ENCODE assay signal across 20 cellular contexts in genomic region chr11:124879229-124879998, GRCh38. TPM values are rescaled to one million over a fixed set of nuclear protein-coding genes. Genes with fewer than 3 reads are reported as not detected.
DNase-seq lines count a peak whose midpoint lies in the region; ATAC-seq and TF ChIP-seq lines count a peak whose summit lies in the region.
"Had no signal": no experiment of that assay in that cellular context is flagged by ENCODE, and none has a peak within 500 bp of the region (broad histone marks: within the 10 kb centered on the region; RNA-seq: fewer than 3 reads in every experiment).

No MANE protein-coding gene starts in this region.

- no peak for TF ChIP-seq POLR2A in stomach (IDR thresholded peaks at IDR 0.05)

- intact Hi-C loops in left ventricle myocardium inferior (cut with micrococcal nuclease) (no loop called here), Right ventricle myocardium inferior (cut with DNase I) (loop anchor here (5.0 kb wide), 1 partner anchor 73 kb away; the partner anchor contains the start of gene CCDC15), stomach (cut with DNase I; ENCODE audit: low total_unique reads) (no loop called here)

- ATAC-seq in Right ventricle myocardium inferior (no peak), omental fat pad (ENCODE audit: low FRiP score) (no peak), GM18873 (IDR thresholded peaks at IDR 0.05; ENCODE audit: low FRiP score, unreplicated experiment) (no peak)
- ATAC-seq: GM23338 had no signal

- H3K9me3 ChIP-seq in left ventricle myocardium inferior (replicated peaks): no peaks in the 10 kb centered on the region
- no peaks in the 10 kb centered on the region for H3K9me3 ChIP-seq in stomach
- H3K9me3 ChIP-seq: SJCRH30 had no signal

- H3K4me3 ChIP-seq in left ventricle myocardium inferior (no peak overlapping the region), stomach (no peak overlapping the region)
- H3K4me3 ChIP-seq: GM23338, SJCRH30 had no signal

- H3K4me1 ChIP-seq in left ventricle myocardium inferior (peaks cover 68% of the 10 kb centered on the region), stomach (peaks cover 22 to 36% (median 31%) of the 10 kb centered on the region in 4 donors)

- TF ChIP-seq CTCF in left ventricle myocardium inferior (IDR thresholded peaks at IDR 0.05; ENCODE audit: borderline replicate concordance): no peak
- TF ChIP-seq CTCF in omental fat pad (IDR thresholded peaks at IDR 0.05): no peak
- no peak for TF ChIP-seq CTCF in stomach (IDR thresholded peaks at IDR 0.05)

- DNase-seq in left ventricle myocardium inferior: no peak
- DNase-seq in Right ventricle myocardium inferior (ENCODE audit: missing footprints): no peak
- peak; percentile 51 for DNase-seq in dermis blood vessel endothelial cell
- peak; percentile 20 for DNase-seq in omental fat pad (ENCODE audit: low spot score)
- DNase-seq in NCI-H1092 (lab: John Stamatoyannopoulos, UW): no peak
- DNase-seq in SHP77 (lab: John Stamatoyannopoulos, UW): no peak
- no peak for DNase-seq in stomach
- DNase-seq: C1 segment of cervical spinal cord, GF-D8, NCI-H1092 treated with DMSO at 0.1 percent for 48 hours, NCI-H1694, NCI-H2107, NCI-H226, NCI-H526, SJCRH30 had no signal

- H3K36me3 ChIP-seq in left ventricle myocardium inferior: peaks cover 4% of the 10 kb centered on the region
- no peaks in the 10 kb centered on the region for H3K36me3 ChIP-seq in stomach
- H3K36me3 ChIP-seq: SJCRH30 had no signal

- H3K27ac ChIP-seq in left ventricle myocardium inferior (replicated peaks): peak overlapping the region; percentile 33
- no peak overlapping the region for H3K27ac ChIP-seq in stomach
- H3K27ac ChIP-seq: KMS-11, SJCRH30 had no signal

- H3K27me3 ChIP-seq in left ventricle myocardium inferior (ENCODE audit: low read depth) (peaks cover 46% of the 10 kb centered on the region), stomach (peaks cover 0 to 21% (median 6%) of the 10 kb centered on the region in 3 donors)
- H3K27me3 ChIP-seq: SJCRH30 had no signal

- WGBS in stomach, 5 donors: 85 to 95% (median 92%) methylated on average over 14 to 16 of the region's 16 CpGs

- TF ChIP-seq EP300 in stomach (IDR thresholded peaks at IDR 0.05): no peak

RNA-seq across cellular contexts. Expression of gene ROBO3, which starts 14.2 kb away (rescaled TPM):
- total RNA-seq in left ventricle myocardium inferior: 3.9 TPM
- total RNA-seq in Right ventricle myocardium inferior: 4.6 TPM
- 8.8 and 17.2 TPM in 2 replicates for total RNA-seq in dermis blood vessel endothelial cell
- 10 to 100 TPM; 24.5 to 71.5 (median 27.9) TPM for total RNA-seq in omental fat pad
- 10 to 100 TPM in 2 of 5 donors, 1 to 10 TPM in 2, not detected in 1; 1.7 to 39.1 (median 14.8) TPM for total RNA-seq in stomach
- polyA plus RNA-seq in stomach: 10 to 100 TPM in 1 of 3 donors, 1 to 10 TPM in 2; 2.4 to 14.2 (median 4.8) TPM

RNA-seq across cellular contexts. Expression of gene ROBO4, which starts 18.3 kb away (rescaled TPM):
- 20.7 TPM for total RNA-seq in left ventricle myocardium inferior
- 27.6 TPM for total RNA-seq in Right ventricle myocardium inferior
- total RNA-seq in dermis blood vessel endothelial cell: 521 and 692 TPM in 2 replicates
- total RNA-seq in omental fat pad: 100 to 1,000 TPM in 1 of 4 donors, 10 to 100 TPM in 3; 31.7 to 152 (median 75.2) TPM
- total RNA-seq in stomach: 10 to 100 TPM in 3 of 5 donors, 1 to 10 TPM in 2; 1.8 to 49.6 (median 12.1) TPM
- polyA plus RNA-seq in stomach: 1 to 10 TPM; 2.0 to 2.7 (median 2.6) TPM
- total RNA-seq: GM23338 had no signal
- polyA plus RNA-seq: GM23338 had no signal

RNA-seq across cellular contexts. Expression of gene HEPN1, which starts 39.6 kb away (rescaled TPM):
- total RNA-seq in left ventricle myocardium inferior: not detected
- total RNA-seq in Right ventricle myocardium inferior: not detected
- not detected in 2 replicates for total RNA-seq in dermis blood vessel endothelial cell
- total RNA-seq in omental fat pad: under 1 TPM in 1 of 4 donors, not detected in 3; 0.56 TPM
- not detected for total RNA-seq in stomach
- not detected for polyA plus RNA-seq in stomach
- total RNA-seq: Daoy, GM23338, M059J, SJCRH30 had no signal
- polyA plus RNA-seq: GM23338 had no signal

RNA-seq across cellular contexts. Expression of gene HEPACAM, which starts 56.4 kb away (rescaled TPM):
- total RNA-seq in left ventricle myocardium inferior: not detected
- 0.41 TPM for total RNA-seq in Right ventricle myocardium inferior
- total RNA-seq in dermis blood vessel endothelial cell: under 0.01 TPM in 1 of 2 replicates, not detected in the other
- total RNA-seq in omental fat pad: 10 to 100 TPM in 3 of 4 donors, 1 to 10 TPM in 1; 8.5 to 37.3 (median 21.3) TPM
- not detected for total RNA-seq in stomach
- under 1 TPM in 1 of 3 donors, not detected in 2; 0.10 TPM for polyA plus RNA-seq in stomach
- total RNA-seq: Daoy, M059J, SJCRH30 had no signal
- polyA plus RNA-seq: GM23338 had no signal

Comparison
In these comparisons a context has a peak if more than half of its experiments do, and no peak if none do; other contexts are left out.
1. DNase-seq: peak in dermis blood vessel endothelial cell (single experiment) and omental fat pad (single experiment); none in left ventricle myocardium inferior (single experiment), Right ventricle myocardium inferior (single experiment), NCI-H1092 (single experiment), SHP77 (0 of 2) and stomach (single experiment).